ENCODE assay signal across 8 cellular contexts in genomic region chr15:40439461-40440299, GRCh38. TPM values are rescaled to one million over a fixed set of nuclear protein-coding genes. Genes with fewer than 3 reads are reported as not detected.
DNase-seq lines count a peak whose midpoint lies in the region; ATAC-seq, FAIRE-seq and TF ChIP-seq lines count a peak whose summit lies in the region.

No MANE protein-coding gene starts in this region.

- TF ChIP-seq CTCF in psoas muscle (IDR thresholded peaks at IDR 0.05) (no peak), D721Med (IDR thresholded peaks at IDR 0.05; ENCODE audit: insufficient read depth, missing control alignments) (no peak)

- intact Hi-C loops in left ventricle myocardium superior (cut with micrococcal nuclease): no loop called here
- intact Hi-C loops in psoas muscle (cut with DNase I): loop anchor here (5.0 to 10.0 kb wide), 2 partner anchors 68 to 395 kb away; no protein-coding TSS in a partner anchor

- FAIRE-seq in D721Med (lab: Jason Lieb, UNC): no peak

- peak overlapping the region; percentile 92 for H3K4me3 Mint-ChIP-seq in activated naive CD8-positive, alpha-beta T cell treated with anti-CD3 and anti-CD28 coated beads for 36 hours

- 12 to 18% (median 13%) methylated on average over 26 to 28 of the region's 28 CpGs for WGBS in psoas muscle, 3 donors

- H3K4me3 ChIP-seq in psoas muscle: peak overlapping the region; percentile 89

- H3K9me3 ChIP-seq in psoas muscle: no peaks in the 10 kb centered on the region

- peaks cover 19% of the 10 kb centered on the region for H3K4me1 ChIP-seq in psoas muscle

- H3K9me3 Mint-ChIP-seq in activated naive CD8-positive, alpha-beta T cell treated with anti-CD3 and anti-CD28 coated beads for 36 hours: no peaks in the 10 kb centered on the region

- no peaks in the 10 kb centered on the region for H3K36me3 Mint-ChIP-seq in activated naive CD8-positive, alpha-beta T cell treated with anti-CD3 and anti-CD28 coated beads for 36 hours

- DNase-seq in NCI-H2227 (lab: John Stamatoyannopoulos, UW; ENCODE audit: unreplicated experiment) (peak; percentile 11), NCI-H2227 treated with DMSO at 0.1 percent for 48 hours (lab: John Stamatoyannopoulos, UW) (no peak), NCI-H146 (lab: John Stamatoyannopoulos, UW) (peak; percentile 43), left ventricle myocardium superior (peak; percentile 58), psoas muscle (peak; percentile 42 to 62), D721Med (ENCODE audit: insufficient read length, low spot score) (no peak)
- peak; percentile 43 for DNase-seq in activated naive CD8-positive, alpha-beta T cell treated with anti-CD3 and anti-CD28 coated beads for 36 hours

- H3K27me3 ChIP-seq in psoas muscle (ENCODE audit: insufficient read depth in 3 of 3, low read length in 2 of 3): peaks cover 0 to 32% (median 9%) of the 10 kb centered on the region in 3 donors

- H3K27ac ChIP-seq in psoas muscle: no peak overlapping the region

- peak; percentile 41 for ATAC-seq in left ventricle myocardium superior
- peak; percentile 21 to 59 (median 26) for ATAC-seq in psoas muscle
- ATAC-seq in HG03025 (IDR thresholded peaks at IDR 0.05; ENCODE audit: low FRiP score, unreplicated experiment): no peak

- H3K27me3 Mint-ChIP-seq in activated naive CD8-positive, alpha-beta T cell treated with anti-CD3 and anti-CD28 coated beads for 36 hours: peaks cover 50% of the 10 kb centered on the region

- peaks cover 42% of the 10 kb centered on the region for H3K4me1 Mint-ChIP-seq in activated naive CD8-positive, alpha-beta T cell treated with anti-CD3 and anti-CD28 coated beads for 36 hours

- H3K27ac Mint-ChIP-seq in activated naive CD8-positive, alpha-beta T cell treated with anti-CD3 and anti-CD28 coated beads for 36 hours: peak overlapping the region; percentile 89

- H3K36me3 ChIP-seq in psoas muscle (ENCODE audit: insufficient read depth in 1 of 2, low read depth in 1 of 2): no peaks in the 10 kb centered on the region

RNA-seq across cellular contexts. Expression of gene BAHD1, which starts 1.1 kb away (rescaled TPM):
- 10 to 100 TPM; 18.0 to 18.7 TPM for total RNA-seq in activated naive CD8-positive, alpha-beta T cell treated with anti-CD3 and anti-CD28 coated beads for 36 hours
- total RNA-seq in left ventricle myocardium superior (18.1 TPM), psoas muscle (10 to 100 TPM; 12.5 to 15.6 (median 13.4) TPM)
- polyA plus RNA-seq in psoas muscle: 10 to 100 TPM in 2 of 3 donors, 1 to 10 TPM in 1; 9.9 to 14.6 (median 12.3) TPM

RNA-seq across cellular contexts. Expression of gene CHST14, which starts 31.1 kb away (rescaled TPM):
- 1 to 10 TPM; 5.7 to 7.1 TPM for total RNA-seq in activated naive CD8-positive, alpha-beta T cell treated with anti-CD3 and anti-CD28 coated beads for 36 hours
- total RNA-seq in left ventricle myocardium superior: 6.0 TPM
- 1 to 10 TPM; 3.8 to 5.3 (median 4.2) TPM for total RNA-seq in psoas muscle
- polyA plus RNA-seq in psoas muscle: 1 to 10 TPM; 2.5 to 4.5 (median 2.8) TPM

RNA-seq across cellular contexts. Expression of gene IVD, which starts 34.1 kb away (rescaled TPM):
- 10 to 100 TPM; 64.9 to 68.6 TPM for total RNA-seq in activated naive CD8-positive, alpha-beta T cell treated with anti-CD3 and anti-CD28 coated beads for 36 hours
- total RNA-seq in left ventricle myocardium superior: 97.2 TPM
- 100 to 1,000 TPM in 1 of 4 donors, 10 to 100 TPM in 3; 46.5 to 102 (median 61.4) TPM for total RNA-seq in psoas muscle
- 10 to 100 TPM; 27.1 to 35.6 (median 32.6) TPM for polyA plus RNA-seq in psoas muscle

RNA-seq across cellular contexts. Expression of gene KNSTRN, which starts 57.2 kb away (rescaled TPM):
- 10 to 100 TPM; 54.3 to 56.3 TPM for total RNA-seq in activated naive CD8-positive, alpha-beta T cell treated with anti-CD3 and anti-CD28 coated beads for 36 hours
- 10.1 TPM for total RNA-seq in left ventricle myocardium superior
- 10 to 100 TPM in 2 of 4 donors, 1 to 10 TPM in 2; 7.7 to 21.3 (median 11.6) TPM for total RNA-seq in psoas muscle
- 10 to 100 TPM; 11.5 to 21.5 (median 18.7) TPM for polyA plus RNA-seq in psoas muscle

Comparison
In these comparisons a context has a peak if more than half of its experiments do, and no peak if none do; other contexts are left out.
1. DNase-seq: peak in NCI-H2227 (single experiment), NCI-H146 (single experiment), activated naive CD8-positive, alpha-beta T cell treated with anti-CD3 and anti-CD28 coated beads for 36 hours (single experiment), left ventricle myocardium superior (single experiment) and psoas muscle (2 of 2); none in NCI-H2227 treated with DMSO at 0.1 percent for 48 hours (single experiment) and D721Med (single experiment).